8 cellular contexts compared by ENCODE assay signal in genomic region chr3:107240183-107241091, GRCh38.
A peak's percentile ranks its signal among the peaks of the same experiment; 100 is the strongest.
DNase-seq lines count a peak whose midpoint lies in the region; ATAC-seq lines count a peak whose summit lies in the region.

No MANE protein-coding gene starts in this region.

- no peaks in the 10 kb centered on the region for H3K9me3 ChIP-seq in HUES64 (ENCODE audit: insufficient read depth, low read depth, low read length)
- H3K9me3 ChIP-seq in SJCRH30 (replicated peaks): no peaks in the 10 kb centered on the region

- H3K4me3 ChIP-seq in HUES64 (ENCODE audit: low read length): peak overlapping the region; percentile 82
- peak overlapping the region; percentile 80 for H3K4me3 ChIP-seq in SJCRH30

- DNase-seq in DMS53 treated with DMSO at 0.1 percent for 48 hours (lab: John Stamatoyannopoulos, UW; ENCODE audit: unreplicated experiment) (peak; percentile 12), SJCRH30 (peak; percentile 72 to 84), germinal center (ENCODE audit: low spot score) (peak; percentile 89), nucleus accumbens (lab: John Stamatoyannopoulos, UW) (peak in 54 of 56 donors; percentile 25 to 87 (median 74)), superior temporal gyrus (ENCODE audit: extremely low spot score) (peak; percentile 90)
- DNase-seq in activated naive CD4-positive, alpha-beta T cell (lab: John Stamatoyannopoulos, UW): peak; percentile 7 to 65 (median 36)

- WGBS in HUES64: 1% methylated on average over 56 of the region's 59 CpGs

- H3K27me3 ChIP-seq in HUES64 (ENCODE audit: insufficient read depth, low read length) (peaks cover 21% of the 10 kb centered on the region), SJCRH30 (no peaks in the 10 kb centered on the region)

- peak; percentile 91 for ATAC-seq in GM21528 (IDR thresholded peaks at IDR 0.05; ENCODE audit: low FRiP score, unreplicated experiment)

- H3K36me3 ChIP-seq in HUES64 (ENCODE audit: insufficient read depth, low read length): no peaks in the 10 kb centered on the region
- H3K36me3 ChIP-seq in SJCRH30: no peaks in the 10 kb centered on the region

- H3K4me1 ChIP-seq in HUES64 (ENCODE audit: insufficient read depth, low read length): no peaks in the 10 kb centered on the region
- no peaks in the 10 kb centered on the region for H3K4me1 ChIP-seq in SJCRH30

- H3K27ac ChIP-seq in HUES64 (ENCODE audit: low read depth, low read length) (no peak overlapping the region), SJCRH30 (peak overlapping the region; percentile 10; the same call in 1 of the 2 replicates)

- peak overlapping the region; percentile 41 for H3K9ac ChIP-seq in HUES64 (ENCODE audit: low read depth, low read length)

Comparison
In these comparisons a context has a peak if more than half of its experiments do, and no peak if none do; other contexts are left out.
1. DNase-seq: peak in every context shown above with its lines; median percentile 90 in superior temporal gyrus; 89 in germinal center; 78 in SJCRH30; 74 in nucleus accumbens; 36 in activated naive CD4-positive, alpha-beta T cell; 12 in DMS53 treated with DMSO at 0.1 percent for 48 hours.